Comparison of ENCODE assay signal across 8 cellular contexts in the genomic region with DNA sequence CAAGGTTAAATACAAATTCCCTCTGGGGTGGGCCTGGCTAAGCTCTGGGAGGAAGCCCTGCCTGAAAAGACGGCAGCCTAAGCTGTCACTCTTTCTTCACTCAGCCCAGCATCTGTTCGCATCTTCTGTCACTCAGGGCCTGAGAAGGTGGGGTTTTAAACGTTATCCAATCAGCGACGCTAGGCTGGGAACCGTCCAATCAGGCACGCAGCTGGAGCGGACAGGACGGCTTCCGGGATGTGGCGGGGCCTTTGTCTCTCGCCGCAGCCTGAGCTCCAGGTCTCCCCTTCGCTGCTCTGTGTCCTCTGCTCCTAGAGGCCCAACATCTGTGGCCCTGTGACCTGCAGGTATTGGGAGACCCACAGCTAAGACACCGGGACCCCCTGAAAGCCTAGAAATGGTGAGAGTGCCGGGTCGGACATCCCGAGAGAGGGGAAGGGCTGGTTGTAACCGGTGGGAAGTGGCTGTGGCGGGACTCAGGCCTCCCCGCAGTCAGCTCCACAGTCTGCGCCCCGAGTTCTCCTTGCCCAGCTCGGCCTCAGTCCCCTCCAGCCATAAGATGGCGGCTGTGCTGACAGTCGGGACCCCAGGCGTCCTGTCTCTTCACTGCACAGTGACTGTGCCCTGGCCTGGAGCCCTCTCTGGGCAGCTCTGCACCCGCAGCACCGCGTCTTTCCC. TPM values are rescaled to one million over a fixed set of nuclear protein-coding genes. Genes with fewer than 3 reads are reported as not detected.
DNase-seq lines count a peak whose midpoint lies in the region; ATAC-seq and TF ChIP-seq lines count a peak whose summit lies in the region.

Gene ZNF431, plus strand, starts transcription at position 254 of the 678 bp plus-strand sequence. Its CDS starts 144 bp downstream, at position 398.

- TF ChIP-seq CTCF in OCI-LY7 (conservative IDR thresholded peaks at IDR 0.05; ENCODE audit: low read length), result no peak
- no peak for TF ChIP-seq CTCF in endothelial cell (IDR thresholded peaks at IDR 0.05; ENCODE audit: unreplicated experiment)
- TF ChIP-seq CTCF in mesothelial cell of epicardium (IDR thresholded peaks at IDR 0.05; ENCODE audit: unreplicated experiment), result no peak

- peak within 1 kb of the TSS; percentile 68 for H3K4me2 ChIP-seq in OCI-LY7 (ENCODE audit: low read length)

- H3K9me3 Mint-ChIP-seq in endothelial cell (ENCODE audit: unreplicated experiment), result no peaks in the 10 kb centered on the region
- peaks cover 16% of the 10 kb centered on the region for H3K9me3 Mint-ChIP-seq in mesothelial cell of epicardium

- CTCF ChIA-PET in OCI-LY7 (lab: Charles Lee; ENCODE audit: unreplicated experiment), result interaction anchor here (0.5 to 1.0 kb wide), 2 partner anchors 22 to 1241 kb away, joined by 4 read pairs; partner anchors contain the start of gene ZNF93

- H3K27ac Mint-ChIP-seq in endothelial cell (ENCODE audit: unreplicated experiment) (peak within 1 kb of the TSS; percentile 96), mesothelial cell of epicardium (peak within 1 kb of the TSS; percentile 100)

- peak within 1 kb of the TSS; percentile 92 for H3K4me3 ChIP-seq in OCI-LY7 (ENCODE audit: low read depth, low read length, poor library complexity, severe bottlenecking)

- H2AFZ ChIP-seq in OCI-LY7 (ENCODE audit: low read length), result peak within 1 kb of the TSS; percentile 71

- H3K4me1 ChIP-seq in OCI-LY7 (ENCODE audit: insufficient read depth, low read length, poor library complexity, severe bottlenecking), result peaks cover 8% of the 10 kb centered on the region

- no peaks in the 10 kb centered on the region for H3K9me2 ChIP-seq in OCI-LY7 (ENCODE audit: insufficient read depth, low read length)

- peaks cover 17% of the 10 kb centered on the region for H3K9me3 ChIP-seq in OCI-LY7 (ENCODE audit: low read length)

- BruUV-seq in OCI-LY7 (replicated peaks; lab: Mats Ljungman, UMichigan), result no TSS peak

- peaks cover 13% of the 10 kb centered on the region for H3K4me1 Mint-ChIP-seq in endothelial cell (ENCODE audit: unreplicated experiment)
- peaks cover 20% of the 10 kb centered on the region for H3K4me1 Mint-ChIP-seq in mesothelial cell of epicardium

- H4K20me1 ChIP-seq in OCI-LY7 (ENCODE audit: insufficient read depth, low read length), result no peaks in the 10 kb centered on the region

- H3K4me3 Mint-ChIP-seq in endothelial cell (ENCODE audit: unreplicated experiment) (peak within 1 kb of the TSS; percentile 99), mesothelial cell of epicardium (peak within 1 kb of the TSS; percentile 99)

- POLR2A ChIA-PET in OCI-LY7 (lab: Charles Lee), result interaction anchor here (0.5 to 1.5 kb wide), 8 partner anchors 10 to 872 kb away, joined by 3 to 5 read pairs (median 4); partner anchors contain the start of genes ZNF66, ZNF708 and ZNF85

- H3K36me3 Mint-ChIP-seq in endothelial cell (ENCODE audit: low read depth, unreplicated experiment) (peaks cover 23% of the 10 kb centered on the region), mesothelial cell of epicardium (peaks cover 36% of the 10 kb centered on the region)

- intact Hi-C loops in OCI-LY7 (cut with micrococcal nuclease; ENCODE audit: unreplicated experiment), result loop anchor here (5.0 kb wide), 1 partner anchor 120 kb away; the partner anchor contains the start of gene ZNF430

- H3K27me3 Mint-ChIP-seq in endothelial cell (ENCODE audit: unreplicated experiment) (peaks cover 3% of the 10 kb centered on the region), mesothelial cell of epicardium (ENCODE audit: low read depth) (no peaks in the 10 kb centered on the region)

- peak within 1 kb of the TSS; percentile 59 for H3K27ac ChIP-seq in OCI-LY7 (ENCODE audit: low read depth, low read length, poor library complexity, severe bottlenecking)

- H3K79me2 ChIP-seq in OCI-LY7 (ENCODE audit: insufficient read depth, low read depth, low read length), result peaks cover 21% of the 10 kb centered on the region

- peaks cover 38% of the 10 kb centered on the region for H3K36me3 ChIP-seq in OCI-LY7 (ENCODE audit: insufficient read depth, low read length)

- ATAC-seq in GM21526 (IDR thresholded peaks at IDR 0.05; ENCODE audit: low FRiP score, unreplicated experiment), result peak; percentile 96

- peak; percentile 98 for DNase-seq in DMS 273 (lab: John Stamatoyannopoulos, UW; ENCODE audit: unreplicated experiment)
- peak; percentile 75 for DNase-seq in HuH-7.5 (ENCODE audit: low spot score)
- peak; percentile 96 for DNase-seq in OCI-LY7 (ENCODE audit: low spot score)
- peak; percentile 89 for DNase-seq in activated CD8-positive, alpha-beta memory T cell treated with anti-CD3 and anti-CD28 coated beads, Interleukin-2, amount 50 U/mL, for 48 hours
- DNase-seq in endothelial cell (ENCODE audit: low spot score), result peak; percentile 83
- DNase-seq in mesothelial cell of epicardium (ENCODE audit: low spot score in 2 of 2, unreplicated experiment in 2 of 2), result peak; percentile 77 to 82
- DNase-seq in stimulated activated CD8-positive, alpha-beta memory T cell treated with anti-CD3 and anti-CD28 coated beads, Interleukin-15, amount 100 ng/mL, for 4 hours (ENCODE audit: low read depth in 2 of 2), result peak; percentile 68 to 79

RNA-seq across cellular contexts. Expression of gene ZNF431, which starts in this region (rescaled TPM):
- 11.9 and 26.6 TPM in 2 replicates for total RNA-seq in OCI-LY7 (2014; rRNA removed; shearing (Covaris generic))
- total RNA-seq in OCI-LY7 (2022) (27.0 and 34.5 TPM in 2 replicates), endothelial cell (ENCODE audit: unreplicated experiment) (20.1 TPM), mesothelial cell of epicardium (39.4 to 41.5 TPM (median 39.9 TPM) in 3 replicates)

Comparison
In these comparisons a context has a peak if more than half of its experiments do, and no peak if none do; other contexts are left out.
1. Peak in every context shown above with its lines: DNase-seq, ATAC-seq, H3K4me3 ChIP-seq and H3K27ac ChIP-seq.